Comparison of ENCODE assay signal across 8 cellular contexts in genomic region chr10:102917962-102918816, GRCh38. TPM values are rescaled to one million over a fixed set of nuclear protein-coding genes. Genes with fewer than 3 reads are reported as not detected.
A peak's percentile ranks its signal among the peaks of the same experiment; 100 is the strongest.
DNase-seq lines count a peak whose midpoint lies in the region; ATAC-seq and TF ChIP-seq lines count a peak whose summit lies in the region.

CNNM2 (plus strand) TSS chr10:102918294; CDS start chr10:102918481, 187 bp downstream.

- no CpG with 5 or more reads among the region's 80 CpGs for WGBS in H9 (ENCODE audit: extremely low coverage, insufficient read length, low lambda C conversion rate)

- peaks cover 21% of the 10 kb centered on the region for H3K23me2 ChIP-seq in H9 (ENCODE audit: insufficient read length, low read depth, low read length, poor library complexity, severe bottlenecking)

- H2AFZ ChIP-seq in H9 (ENCODE audit: low read length) = peak within 1 kb of the TSS; percentile 79

- no peaks in the 10 kb centered on the region; the same call in 1 of the 2 replicates for H3K4me1 ChIP-seq in H9 (ENCODE audit: insufficient read depth, low read length)

- H3K27me3 Mint-ChIP-seq in H9 (ENCODE audit: low read depth) = peaks cover 26% of the 10 kb centered on the region
- peaks cover 10 to 14% of the 10 kb centered on the region in 2 donors for H3K27me3 Mint-ChIP-seq in natural killer cell treated with Interleukin-12 subunit alpha and Interleukin-12 subunit beta and Interleukin-15 and Interleukin-18, amount 100 ng/mL, for 72 hours

- H3K27ac Mint-ChIP-seq in H9 = peak within 1 kb of the TSS; percentile 91 to 98 (median 96); a peak in 6 of 7 replicates
- peak within 1 kb of the TSS; percentile 88 to 93 for H3K27ac Mint-ChIP-seq in natural killer cell treated with Interleukin-12 subunit alpha and Interleukin-12 subunit beta and Interleukin-15 and Interleukin-18, amount 100 ng/mL, for 72 hours

- H3K56ac ChIP-seq in H9 (ENCODE audit: insufficient read length, low read depth, low read length) = no peak within 1 kb of the TSS

- peak within 1 kb of the TSS; percentile 75 for H2BK120ac ChIP-seq in H9 (ENCODE audit: low read depth, low read length, poor library complexity, severe bottlenecking)

- H2BK15ac ChIP-seq in H9 (ENCODE audit: low read depth, low read length) = no peak within 1 kb of the TSS

- in situ Hi-C loops in G401 (cut with HindIII; ENCODE audit: low sequenced_read_pairs) = no loop called here

- no peak within 1 kb of the TSS for H3T11ph ChIP-seq in H9 (ENCODE audit: low read length)

- H3K23ac ChIP-seq in H9 (ENCODE audit: insufficient read length, low read depth, low read length) = no peak within 1 kb of the TSS

- peaks cover 0 to 14% (median 4%) of the 10 kb centered on the region in 3 experiments; a peak in 1 of 7 replicates for H3K36me3 Mint-ChIP-seq in H9 (ENCODE audit: insufficient read depth in 1 of 3, low read depth in 3 of 3)
- no peaks in the 10 kb centered on the region for H3K36me3 Mint-ChIP-seq in natural killer cell treated with Interleukin-12 subunit alpha and Interleukin-12 subunit beta and Interleukin-15 and Interleukin-18, amount 100 ng/mL, for 72 hours

- peaks cover 37 to 47% of the 10 kb centered on the region in 2 experiments for H3K4me1 Mint-ChIP-seq in H9
- peaks cover 24 to 39% of the 10 kb centered on the region in 2 donors for H3K4me1 Mint-ChIP-seq in natural killer cell treated with Interleukin-12 subunit alpha and Interleukin-12 subunit beta and Interleukin-15 and Interleukin-18, amount 100 ng/mL, for 72 hours (ENCODE audit: low read depth in 2 of 2)

- H3K14ac ChIP-seq in H9 (ENCODE audit: insufficient read depth, low read length) = peak within 1 kb of the TSS; percentile 91

- DNase-seq in G401 (ENCODE audit: low spot score) (peak; percentile 100), H9 (peak; percentile 100), M059J (ENCODE audit: low read depth) (peak; percentile 99), fibroblast of the aortic adventitia (ENCODE audit: low read depth) (peak; percentile 100)
- peak; percentile 100 for DNase-seq in activated effector memory CD4-positive, alpha-beta T cell treated with anti-CD3 and anti-CD28 coated beads, Interleukin-2, amount 50 U/mL, for 16 hours
- DNase-seq in natural killer cell treated with Interleukin-12 subunit alpha and Interleukin-12 subunit beta and Interleukin-15 and Interleukin-18, amount 100 ng/mL, for 72 hours (ENCODE audit: low spot score) = peak; percentile 100
- peak; percentile 100 for DNase-seq in stimulated activated naive CD4-positive, alpha-beta T cell treated with Interleukin-2 at 50 U/mL for 16 hours (lab: John Stamatoyannopoulos, UW)

- H3K4me3 Mint-ChIP-seq in H9 = peak within 1 kb of the TSS; percentile 92 to 93
- peak within 1 kb of the TSS; percentile 92 for H3K4me3 Mint-ChIP-seq in natural killer cell treated with Interleukin-12 subunit alpha and Interleukin-12 subunit beta and Interleukin-15 and Interleukin-18, amount 100 ng/mL, for 72 hours

- H3K4ac ChIP-seq in H9 (ENCODE audit: low read depth, low read length) = no peak within 1 kb of the TSS

- ATAC-seq in natural killer cell treated with Interleukin-12 subunit alpha and Interleukin-12 subunit beta and Interleukin-15 and Interleukin-18, amount 100 ng/mL, for 72 hours = peak; percentile 97

- H3K9me3 ChIP-seq in H9 (ENCODE audit: control insufficient read depth, low read depth, low read length) = no peaks in the 10 kb centered on the region

- H3K9ac ChIP-seq in H9 (ENCODE audit: extremely low read depth, insufficient read length, low read length) = peak within 1 kb of the TSS; percentile 73

- peak within 1 kb of the TSS; percentile 82 for H3K4me2 ChIP-seq in H9 (ENCODE audit: insufficient read depth, insufficient read length, low read length)

- no peak within 1 kb of the TSS for H2BK20ac ChIP-seq in H9 (ENCODE audit: low read depth, low read length, poor library complexity, severe bottlenecking)

- no peak within 1 kb of the TSS for H2BK12ac ChIP-seq in H9 (ENCODE audit: insufficient read length, low read depth, low read length)

- no peaks in the 10 kb centered on the region for H3K79me2 ChIP-seq in H9 (ENCODE audit: insufficient read depth, low read length)

- H3K27ac ChIP-seq in H9 (ENCODE audit: insufficient read length, low read depth, low read length) = no peak within 1 kb of the TSS

- peak within 1 kb of the TSS; percentile 93 for H3K18ac ChIP-seq in H9 (ENCODE audit: insufficient read length, low read depth, low read length)

- peak; percentile 50 for TF ChIP-seq POLR2A in Raji (IDR thresholded peaks at IDR 0.05; ENCODE audit: insufficient read depth, low read depth, low read length)

- H3K27me3 ChIP-seq in H9 (ENCODE audit: insufficient read depth, low read length) = peaks cover 6% of the 10 kb centered on the region; the same call in 1 of the 2 replicates

- H2AK5ac ChIP-seq in H9 (ENCODE audit: insufficient read length, low read length) = no peak within 1 kb of the TSS

- H3K79me1 ChIP-seq in H9 (ENCODE audit: insufficient read depth, low read depth, low read length, poor library complexity, severe bottlenecking) = no peaks in the 10 kb centered on the region

- H2BK5ac ChIP-seq in H9 (ENCODE audit: insufficient read length, low read length) = no peak within 1 kb of the TSS

- peak within 1 kb of the TSS; percentile 94 for H3K4me3 ChIP-seq in fibroblast of the aortic adventitia (ENCODE audit: low read depth, low read length)

- H4K5ac ChIP-seq in H9 (ENCODE audit: insufficient read length, low read depth, low read length) = no peak within 1 kb of the TSS

- no peak; the same call in 2 of the 3 replicates for TF ChIP-seq CTCF in H9 (conservative IDR thresholded peaks at IDR 0.05)
- no peak for TF ChIP-seq CTCF in fibroblast of the aortic adventitia (IDR thresholded peaks at IDR 0.05; ENCODE audit: insufficient read depth, low read length)

- no peaks in the 10 kb centered on the region for H4K20me1 ChIP-seq in H9 (ENCODE audit: control insufficient read depth, insufficient read depth, insufficient read length)

- no peak within 1 kb of the TSS for H4K91ac ChIP-seq in H9 (ENCODE audit: insufficient read length, low read depth, low read length)

- H3K9me3 Mint-ChIP-seq in H9 = no peaks in the 10 kb centered on the region; a peak in 1 of 5 replicates
- H3K9me3 Mint-ChIP-seq in natural killer cell treated with Interleukin-12 subunit alpha and Interleukin-12 subunit beta and Interleukin-15 and Interleukin-18, amount 100 ng/mL, for 72 hours = no peaks in the 10 kb centered on the region

- H4K8ac ChIP-seq in H9 (replicated peaks; ENCODE audit: insufficient read length, low read depth, low read length) = no peak within 1 kb of the TSS

RNA-seq across cellular contexts. Expression of gene CNNM2, which starts in this region (rescaled TPM):
- 7.6 and 15.5 TPM in 2 replicates for total RNA-seq in G401 (2014; rRNA removed; shearing (Covaris generic))
- total RNA-seq in H9 (2021) (17.0 and 17.5 TPM in 2 replicates), fibroblast of the aortic adventitia (ENCODE audit: low replicate concordance) (5.7 and 6.1 TPM in 2 replicates)
- 1.9 and 4.9 TPM in 2 replicates for total RNA-seq in M059J (2014; rRNA removed; shearing (Covaris generic))
- 10 to 100 TPM in 1 of 2 donors, 1 to 10 TPM in 1; 6.2 to 11.2 TPM for total RNA-seq in natural killer cell treated with Interleukin-12 subunit alpha and Interleukin-12 subunit beta and Interleukin-15 and Interleukin-18, amount 100 ng/mL, for 72 hours
